In the genomic region with DNA sequence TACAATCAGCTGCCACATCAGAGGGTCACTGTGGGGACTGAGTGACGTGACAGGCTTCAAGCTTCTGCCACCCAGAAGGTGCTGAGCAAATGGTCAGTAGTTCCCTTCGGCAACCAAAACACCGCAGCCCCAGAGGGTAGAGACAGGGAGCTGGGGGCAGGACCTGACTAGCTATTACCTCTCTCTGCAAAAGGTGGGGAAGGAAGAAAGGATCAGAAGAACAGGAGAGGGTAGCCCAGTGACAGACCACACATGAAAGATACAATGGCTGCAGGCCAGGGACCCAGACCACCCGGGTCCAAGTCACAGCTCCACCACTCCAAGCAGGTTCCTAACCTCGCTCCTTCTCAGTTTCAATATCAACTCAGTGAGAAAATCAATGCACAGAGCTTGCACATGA, we compare ENCODE assay signal across 16 cellular contexts.
DNase-seq lines count a peak whose midpoint lies in the region; ATAC-seq and TF ChIP-seq lines count a peak whose summit lies in the region.
"Had no signal": no experiment of that assay in that cellular context is flagged by ENCODE, and none has a peak within 500 bp of the region (broad histone marks: within the 10 kb centered on the region; RNA-seq: fewer than 3 reads in every experiment).

No MANE protein-coding gene starts in this region.

- H3K27ac ChIP-seq in right atrium auricular region (no peak overlapping the region), left ventricle myocardium inferior (replicated peaks) (no peak overlapping the region)
- no peak overlapping the region for H3K27ac ChIP-seq in BLaER1 treated with 17β-estradiol and CSF1 and Interleukin-3, amounts not matched to agents 10 nM and 100 nM

- TF ChIP-seq CTCF in right atrium auricular region (IDR thresholded peaks at IDR 0.05) (no peak), left ventricle myocardium inferior (IDR thresholded peaks at IDR 0.05; ENCODE audit: borderline replicate concordance) (no peak)

- no peak for ATAC-seq in GM21717 (IDR thresholded peaks at IDR 0.05; ENCODE audit: unreplicated experiment)
- ATAC-seq: GM12878, GM23338, HCT116 had no signal

- DNase-seq in right atrium auricular region (ENCODE audit: low spot score) (peak; percentile 21), left ventricle myocardium inferior (no peak), RKO (ENCODE audit: low spot score) (peak; percentile 11), posterior vena cava (ENCODE audit: low spot score) (peak; percentile 31), NCI-H774 (lab: John Stamatoyannopoulos, UW) (no peak)
- DNase-seq: CD8-positive, alpha-beta memory T cell; DMS 273 treated with DMSO at 0.1 percent for 48 hours; DMS79; EL; GDM1; H9 had no signal

- H3K27me3 ChIP-seq in right atrium auricular region = no peaks in the 10 kb centered on the region
- H3K27me3 ChIP-seq in left ventricle myocardium inferior (ENCODE audit: low read depth) = peaks cover 91% of the 10 kb centered on the region
- peaks cover 0 to 9% (median 0%) of the 10 kb centered on the region in 11 experiments; a peak in 1 of 22 replicates for H3K27me3 ChIP-seq in BLaER1 treated with 17β-estradiol and CSF1 and Interleukin-3, amounts not matched to agents 10 nM and 100 nM

- intact Hi-C loops in left ventricle myocardium inferior (cut with micrococcal nuclease) (no loop called here), posterior vena cava (cut with DNase I) (no loop called here)

- H3K4me1 ChIP-seq in right atrium auricular region (no peaks in the 10 kb centered on the region), left ventricle myocardium inferior (no peaks in the 10 kb centered on the region)
- H3K4me1 ChIP-seq in BLaER1 treated with 17β-estradiol and CSF1 and Interleukin-3, amounts not matched to agents 10 nM and 100 nM = peaks cover 22 to 73% (median 66%) of the 10 kb centered on the region in 10 experiments

- no peak overlapping the region for H3K4me3 ChIP-seq in right atrium auricular region
- H3K4me3 ChIP-seq in left ventricle myocardium inferior = no peak overlapping the region
- no peak overlapping the region for H3K4me3 ChIP-seq in BLaER1 treated with 17β-estradiol and CSF1 and Interleukin-3, amounts not matched to agents 10 nM and 100 nM
- H3K4me3 ChIP-seq: GM12878, GM23338 had no signal

- peak overlapping the region in 8 of 11 experiments; percentile 37 to 96 (median 92); a peak in 13 of 22 replicates for H3K4me2 ChIP-seq in BLaER1 treated with 17β-estradiol and CSF1 and Interleukin-3, amounts not matched to agents 10 nM and 100 nM
- H3K4me2 ChIP-seq: GM23338 had no signal

- H3K9me3 ChIP-seq in right atrium auricular region (no peaks in the 10 kb centered on the region), left ventricle myocardium inferior (replicated peaks) (peaks cover 8% of the 10 kb centered on the region)
- H3K9me3 ChIP-seq in BLaER1 treated with 17β-estradiol and CSF1 and Interleukin-3, amounts not matched to agents 10 nM and 100 nM (replicated peaks in 1 of 11) = peaks cover under 1 to 11% (median 8%) of the 10 kb centered on the region in 11 experiments; a peak in 18 of 22 replicates

- H4K20me1 ChIP-seq in BLaER1 treated with 17β-estradiol and CSF1 and Interleukin-3, amounts not matched to agents 10 nM and 100 nM = peaks cover 0 to 5% (median 0%) of the 10 kb centered on the region in 11 experiments; a peak in 1 of 22 replicates

- H3K36me3 ChIP-seq in right atrium auricular region = no peaks in the 10 kb centered on the region
- H3K36me3 ChIP-seq in left ventricle myocardium inferior = no peaks in the 10 kb centered on the region
- H3K36me3 ChIP-seq in BLaER1 treated with 17β-estradiol and CSF1 and Interleukin-3, amounts not matched to agents 10 nM and 100 nM = no peaks in the 10 kb centered on the region

- H3K9ac ChIP-seq in BLaER1 treated with 17β-estradiol and CSF1 and Interleukin-3, amounts not matched to agents 10 nM and 100 nM = no peak overlapping the region

Comparison
In these comparisons a context has a peak if more than half of its experiments do, and no peak if none do; other contexts are left out.
1. DNase-seq: peak in right atrium auricular region (single experiment), RKO (single experiment) and posterior vena cava (single experiment); none in left ventricle myocardium inferior (single experiment) and NCI-H774 (single experiment).